ENCODE assay signal across 14 cellular contexts in the genomic region with DNA sequence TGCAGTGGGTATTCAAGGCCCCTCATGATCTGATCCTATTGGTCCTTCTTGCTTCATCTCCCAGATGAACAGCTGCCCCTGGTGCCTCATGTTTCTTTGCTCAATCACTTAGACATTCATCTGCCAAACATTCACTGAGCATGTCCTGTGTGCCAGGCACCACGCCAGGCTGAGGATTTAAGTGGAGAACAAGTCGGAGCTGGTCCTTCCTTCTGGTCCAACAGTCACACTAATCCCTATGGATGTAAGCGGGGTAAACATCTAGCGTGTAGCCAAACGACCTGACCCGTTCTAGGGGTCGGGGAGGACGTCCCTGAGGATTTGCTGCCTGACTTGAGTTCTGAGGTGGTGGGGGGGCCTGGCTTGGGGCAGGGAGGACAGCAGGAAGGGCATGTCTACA. TPM values are rescaled to one million over a fixed set of nuclear protein-coding genes. Genes with fewer than 3 reads are reported as not detected.
A peak's percentile ranks its signal among the peaks of the same experiment; 100 is the strongest.
DNase-seq lines count a peak whose midpoint lies in the region; ATAC-seq lines count a peak whose summit lies in the region.
"Had no signal": no experiment of that assay in that cellular context is flagged by ENCODE, and none has a peak within 500 bp of the region (broad histone marks: within the 10 kb centered on the region; RNA-seq: fewer than 3 reads in every experiment).

No MANE protein-coding gene starts in this region.

- no peaks in the 10 kb centered on the region for H3K36me3 ChIP-seq in SJCRH30
- H3K36me3 ChIP-seq: breast epithelium had no signal

- H3K4me3 ChIP-seq in SJCRH30, result no peak overlapping the region
- H3K4me3 ChIP-seq: BLaER1, breast epithelium, spleen had no signal

- DNase-seq in AG08396 (ENCODE audit: low spot score), result peak; percentile 60
- DNase-seq in NCI-H1092 (lab: John Stamatoyannopoulos, UW), result peak; percentile 82
- peak; percentile 59 to 61 for DNase-seq in SJCRH30
- peak; percentile 87 for DNase-seq in iris pigment epithelial cell (ENCODE audit: low read depth)
- no peak for DNase-seq in dermis blood vessel endothelial cell
- no peak for DNase-seq in SW 1271 (lab: John Stamatoyannopoulos, UW)
- DNase-seq: spleen, T-helper 9 cell had no signal

- peaks cover 6% of the 10 kb centered on the region; the same call in 1 of the 2 replicates for H3K4me1 ChIP-seq in SJCRH30
- H3K4me1 ChIP-seq: breast epithelium had no signal

- ATAC-seq in HG03521 (IDR thresholded peaks at IDR 0.05; ENCODE audit: unreplicated experiment) (no peak), HG02610 (IDR thresholded peaks at IDR 0.05; ENCODE audit: unreplicated experiment) (no peak)
- ATAC-seq: stimulated activated effector memory CD8-positive, alpha-beta T cell treated with anti-CD3 and anti-CD28 coated beads, Interleukin-12 subunit alpha, Interleukin-12 subunit beta, amount 100 ng/mL, for 72 hours had no signal

- H3K27me3 ChIP-seq in SJCRH30, result no peaks in the 10 kb centered on the region
- H3K27me3 ChIP-seq: BLaER1, breast epithelium, spleen had no signal

- H3K27ac ChIP-seq in SJCRH30, result no peak overlapping the region
- H3K27ac ChIP-seq: BLaER1, breast epithelium, spleen had no signal

- no peaks in the 10 kb centered on the region for H3K9me3 ChIP-seq in SJCRH30 (replicated peaks)
- H3K9me3 ChIP-seq: BLaER1, breast epithelium, spleen had no signal

RNA-seq across cellular contexts. Expression of gene ZMAT5, which starts 21.9 kb away (rescaled TPM):
- 16.1 and 16.8 TPM in 2 replicates for total RNA-seq in SJCRH30 (2014; rRNA removed; shearing (Covaris generic))
- total RNA-seq in dermis blood vessel endothelial cell, result 21.5 and 23.5 TPM in 2 replicates

RNA-seq across cellular contexts. Expression of gene UQCR10, which starts 22.3 kb away (rescaled TPM):
- 100 and 116 TPM in 2 replicates for total RNA-seq in SJCRH30 (2014; rRNA removed; shearing (Covaris generic))
- total RNA-seq in dermis blood vessel endothelial cell, result 50.5 and 67.6 TPM in 2 replicates

RNA-seq across cellular contexts. Expression of gene CABP7, which starts 25.1 kb away (rescaled TPM):
- total RNA-seq in SJCRH30 (2014; rRNA removed; shearing (Covaris generic)), result 0.06 TPM in 1 of 2 replicates, not detected in the other
- total RNA-seq in dermis blood vessel endothelial cell, result not detected in 2 replicates
- total RNA-seq: breast epithelium, mesenteric fat pad had no signal

Comparison
In these comparisons a context has a peak if more than half of its experiments do, and no peak if none do; other contexts are left out.
1. DNase-seq: peak in AG08396 (single experiment), NCI-H1092 (single experiment), SJCRH30 (2 of 2) and iris pigment epithelial cell (single experiment); none in dermis blood vessel endothelial cell (single experiment) and SW 1271 (0 of 2).